ENCODE assay signal across 19 cellular contexts in the genomic region with DNA sequence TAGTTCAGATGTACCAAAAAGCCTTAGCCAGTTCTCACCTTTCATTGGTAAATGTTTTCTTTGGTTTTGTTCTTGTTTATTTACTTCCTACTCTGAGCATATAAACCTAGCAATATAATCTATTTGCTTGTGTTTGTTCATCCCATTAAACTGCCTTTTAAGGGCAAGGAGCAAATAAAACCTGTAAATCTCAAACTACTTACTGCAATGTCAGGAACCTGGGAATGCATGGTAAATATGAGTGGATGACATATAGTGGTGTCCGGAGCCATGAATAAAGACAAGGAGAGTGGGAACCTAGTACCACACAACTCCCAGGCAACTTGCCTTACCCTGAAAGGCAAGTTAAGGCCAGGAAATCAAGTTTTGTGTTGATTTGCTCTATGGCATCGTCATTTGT.
A peak's percentile ranks its signal among the peaks of the same experiment; 100 is the strongest.
DNase-seq lines count a peak whose midpoint lies in the region; ATAC-seq and TF ChIP-seq lines count a peak whose summit lies in the region.
"Had no signal": no experiment of that assay in that cellular context is flagged by ENCODE, and none has a peak within 500 bp of the region (broad histone marks: within the 10 kb centered on the region; RNA-seq: fewer than 3 reads in every experiment).

No MANE protein-coding gene starts in this region.

- WGBS in testis, 2 donors = 78 to 95% methylated on average over 2 of the region's 2 CpGs

- CTCF ChIA-PET in PC-3 (lab: Charles Lee) = no interaction called here

- H3K79me2 ChIP-seq in PC-3 (ENCODE audit: low read length) = no peaks in the 10 kb centered on the region

- DNase-seq in DMS53 treated with DMSO at 0.1 percent for 48 hours (lab: John Stamatoyannopoulos, UW; ENCODE audit: unreplicated experiment) (peak; percentile 80), NCI-H69 (lab: John Stamatoyannopoulos, UW) (peak; percentile 46), PC-3 (no peak), testis (no peak)
- DNase-seq: C1 segment of cervical spinal cord; Caco-2; CD8-positive, alpha-beta T cell; KBM-7; MG63; NCI-H1417 treated with DMSO at 0.1 percent for 48 hours; NCI-H1694 treated with DMSO at 0.1 percent for 48 hours; NCI-H526 treated with DMSO at 0.1 percent for 48 hours; Right ventricle myocardium superior; RPMI8226; T-helper 1 cell had no signal

- no peaks in the 10 kb centered on the region for H3K9me2 ChIP-seq in PC-3 (replicated peaks; ENCODE audit: low read length)

- no peak overlapping the region for H3K9ac ChIP-seq in PC-3 (ENCODE audit: low read length)

- POLR2A ChIA-PET in PC-3 (lab: Charles Lee; ENCODE audit: unreplicated experiment) = no interaction called here

- ATAC-seq in PC-3 (peak; percentile 54), GM21528 (IDR thresholded peaks at IDR 0.05; ENCODE audit: low FRiP score, unreplicated experiment) (no peak)
- no peak for ATAC-seq in activated CD4-positive, CD25-positive, alpha-beta regulatory T cell treated with anti-CD3 and anti-CD28 coated beads, Interleukin-2, amount 50 U/mL, for 24 hours
- ATAC-seq: CD8-positive, alpha-beta T cell had no signal

- no peak overlapping the region for H3K4me2 ChIP-seq in PC-3 (ENCODE audit: low read length)

- TF ChIP-seq CTCF in 22Rv1 (IDR thresholded peaks at IDR 0.05) (no peak), PC-3 (conservative IDR thresholded peaks at IDR 0.05; ENCODE audit: low read depth, low read length) (no peak), testis (IDR thresholded peaks at IDR 0.05) (no peak)

- no peak overlapping the region for H2AFZ ChIP-seq in PC-3 (ENCODE audit: low read length)

- H3K36me3 ChIP-seq in PC-3 (ENCODE audit: low read depth, low read length) = no peaks in the 10 kb centered on the region
- H3K36me3 ChIP-seq in testis (ENCODE audit: low read depth, missing control alignments) = no peaks in the 10 kb centered on the region
- H3K36me3 ChIP-seq: MG63, SJSA1 had no signal

- H3K4me1 ChIP-seq in PC-3 (ENCODE audit: insufficient read depth, low read length) (no peaks in the 10 kb centered on the region), testis (no peaks in the 10 kb centered on the region)
- H3K4me1 ChIP-seq: Caco-2, SJSA1 had no signal

- TF ChIP-seq POLR2A in testis (IDR thresholded peaks at IDR 0.05) = no peak

- H4K20me1 ChIP-seq in PC-3 (ENCODE audit: low read length) = no peaks in the 10 kb centered on the region

- no peaks in the 10 kb centered on the region for H3K27me3 ChIP-seq in PC-3 (ENCODE audit: low read length)
- no peaks in the 10 kb centered on the region for H3K27me3 ChIP-seq in testis
- H3K27me3 ChIP-seq: MG63, SJSA1 had no signal

- H3K9me3 ChIP-seq in PC-3 (ENCODE audit: low read length) = no peaks in the 10 kb centered on the region
- H3K9me3 ChIP-seq in testis = no peaks in the 10 kb centered on the region
- H3K9me3 ChIP-seq: Caco-2, MG63, SJSA1 had no signal

- BruUV-seq in PC-3 (replicated peaks; lab: Mats Ljungman, UMichigan) = no TSS peak

- H3K27ac ChIP-seq in 22Rv1 (peak overlapping the region; percentile 46), PC-3 (ENCODE audit: low read length) (no peak overlapping the region), testis (no peak overlapping the region)
- H3K27ac ChIP-seq: SJSA1 had no signal

- H3K4me3 ChIP-seq in PC-3 (ENCODE audit: low read length) (no peak overlapping the region), testis (no peak overlapping the region)
- H3K4me3 ChIP-seq: MG63, SJSA1 had no signal

- intact Hi-C loops in PC-3 (cut with micrococcal nuclease) (no loop called here), testis (cut with DNase I; ENCODE audit: low total_unique reads) (no loop called here)

- H3F3A ChIP-seq in PC-3 (ENCODE audit: low read length, unreplicated experiment) = no peaks in the 10 kb centered on the region

Comparison
In these comparisons a context has a peak if more than half of its experiments do, and no peak if none do; other contexts are left out.
1. DNase-seq: peak in DMS53 treated with DMSO at 0.1 percent for 48 hours (single experiment) and NCI-H69 (single experiment); none in PC-3 (single experiment) and testis (single experiment).